In genomic region chr9:137058651-137059234, GRCh38 we compare ENCODE assay signal across 1 cellular context.
TF ChIP-seq lines count a peak whose summit lies in the region.

No MANE protein-coding gene starts in this region.

TF ChIP-seq in K562, 482 proteins besides CTCF, POLR2A, EP300 and RAD21:
- 0 out of 2 replicates have a peak, but pooled peaks have one; percentile 26 for TF ChIP-seq BCOR (IDR thresholded peaks at IDR 0.05)
- no peak for TF ChIP-seq HOXB6 (CRISPR knock-in tag; IDR thresholded peaks at IDR 0.05; ENCODE audit: borderline replicate concordance)
- TF ChIP-seq ZNF121 (CRISPR knock-in tag; conservative IDR thresholded peaks at IDR 0.05), result peak; percentile 98
- no peak for TF ChIP-seq TAF15 (IDR thresholded peaks at IDR 0.05; ENCODE audit: low read depth, low read length)
- TF ChIP-seq CTCFL (IDR thresholded peaks at IDR 0.05; ENCODE audit: borderline replicate concordance, insufficient read depth, low read depth, low read length, poor library complexity, severe bottlenecking), result peak; percentile 34
- no peak for TF ChIP-seq POLR2B (IDR thresholded peaks at IDR 0.05; ENCODE audit: low read depth, partially characterized antibody)
- TF ChIP-seq NUFIP1 (IDR thresholded peaks at IDR 0.05; ENCODE audit: partially characterized antibody), result no peak
- TF ChIP-seq HSF4 (CRISPR knock-in tag; IDR thresholded peaks at IDR 0.05; ENCODE audit: borderline replicate concordance), result no peak
- TF ChIP-seq CCNT2 (IDR thresholded peaks at IDR 0.05; ENCODE audit: borderline replicate concordance, extremely low read depth, insufficient read length, low read depth, low read length), result no peak
- TF ChIP-seq ID3 (CRISPR knock-in tag; IDR thresholded peaks at IDR 0.05), result no peak
- no peak for TF ChIP-seq ID3 (tag; IDR thresholded peaks at IDR 0.05)
- TF ChIP-seq ASH1L (IDR thresholded peaks at IDR 0.05; ENCODE audit: borderline replicate concordance, low read depth, partially characterized antibody), result no peak
